Comparison of ENCODE assay signal across 23 cellular contexts in the genomic region with DNA sequence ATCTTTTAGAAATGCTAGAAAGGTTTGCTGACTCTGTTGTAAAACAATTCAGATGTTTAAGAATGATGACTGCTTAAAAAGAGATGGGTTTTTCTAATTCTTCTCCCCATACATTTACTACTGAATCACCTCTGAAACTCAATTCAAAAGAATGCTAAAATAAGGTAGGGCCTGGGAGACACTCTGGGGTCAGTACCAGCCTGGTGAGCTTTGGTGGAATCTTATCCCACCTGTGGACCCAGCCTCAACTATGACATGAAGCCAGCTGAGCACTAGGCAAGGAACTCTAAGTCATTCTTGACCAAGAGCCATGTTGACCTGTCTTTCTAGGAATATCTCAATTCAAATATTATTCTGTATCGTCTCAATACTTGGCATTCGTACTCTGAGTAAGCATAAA.
"Had no signal": no experiment of that assay in that cellular context is flagged by ENCODE, and none has a peak within 500 bp of the region (broad histone marks: within the 10 kb centered on the region; RNA-seq: fewer than 3 reads in every experiment).

No MANE protein-coding gene starts in this region.

- DNase-seq: activated CD4-positive, alpha-beta memory T cell treated with anti-CD3 and anti-CD28 coated beads for 36 hours; activated CD4-positive, alpha-beta T cell treated with anti-CD3 and anti-CD28 coated beads for 48 hours; activated CD8-positive, alpha-beta memory T cell treated with anti-CD3 and anti-CD28 coated beads, Interleukin-2, amount 10 ng/mL, durations not matched to agents 7 days and 5 days; activated effector memory CD4-positive, alpha-beta T cell treated with Interleukin-2 at 50 U/mL for 16 hours; activated T-cell treated with anti-CD3 and anti-CD28 coated beads for 4 hours; amniotic stem cell; colonic mucosa; dorsolateral prefrontal cortex; effector memory CD8-positive, alpha-beta T cell; esophagus squamous epithelium; gastrocnemius medialis; hippocampal formation; kidney glomerular epithelial cell; left lung; midbrain; posterior cingulate gyrus; right lobe of liver; stimulated activated CD4-positive, alpha-beta T cell treated with anti-CD3 and anti-CD28 coated beads, Interleukin-1b, Interleukin-23, amount 100 ng/mL, for 48 hours; stomach; T-helper 1 cell had no signal

- H3K27me3 Mint-ChIP-seq: activated CD4-positive, alpha-beta memory T cell treated with anti-CD3 and anti-CD28 coated beads for 36 hours; activated CD8-positive, alpha-beta memory T cell treated with anti-CD3 and anti-CD28 coated beads, Interleukin-2, amount 10 ng/mL, durations not matched to agents 7 days and 5 days; effector memory CD8-positive, alpha-beta T cell had no signal

- H3K4me3 Mint-ChIP-seq: activated CD4-positive, alpha-beta memory T cell treated with anti-CD3 and anti-CD28 coated beads for 36 hours; activated CD8-positive, alpha-beta memory T cell treated with anti-CD3 and anti-CD28 coated beads, Interleukin-2, amount 10 ng/mL, durations not matched to agents 7 days and 5 days; effector memory CD8-positive, alpha-beta T cell; neural crest cell; stimulated activated effector memory CD8-positive, alpha-beta T cell treated with anti-CD3 and anti-CD28 coated beads, Interleukin-12 subunit alpha, Interleukin-12 subunit beta, amount 100 ng/mL, for 72 hours had no signal

- H3K27ac Mint-ChIP-seq: activated CD4-positive, alpha-beta memory T cell treated with anti-CD3 and anti-CD28 coated beads for 36 hours; activated CD8-positive, alpha-beta memory T cell treated with anti-CD3 and anti-CD28 coated beads, Interleukin-2, amount 10 ng/mL, durations not matched to agents 7 days and 5 days; activated naive CD4-positive, alpha-beta T cell treated with anti-CD3 and anti-CD28 coated beads, Interleukin-2, amount 50 U/mL, for 72 hours; stimulated activated effector memory CD8-positive, alpha-beta T cell treated with anti-CD3 and anti-CD28 coated beads, Interleukin-12 subunit alpha, Interleukin-12 subunit beta, amount 100 ng/mL, for 72 hours had no signal

- ATAC-seq: activated CD8-positive, alpha-beta memory T cell treated with anti-CD3 and anti-CD28 coated beads, Interleukin-2, amount 10 ng/mL, durations not matched to agents 7 days and 5 days; activated naive CD4-positive, alpha-beta T cell treated with anti-CD3 and anti-CD28 coated beads, Interleukin-2, amount 50 U/mL, for 72 hours; effector memory CD8-positive, alpha-beta T cell; gastrocnemius medialis; left lung; right lobe of liver; stimulated activated effector memory CD8-positive, alpha-beta T cell treated with anti-CD3 and anti-CD28 coated beads, Interleukin-12 subunit alpha, Interleukin-12 subunit beta, amount 100 ng/mL, for 72 hours had no signal

- H3K9me3 Mint-ChIP-seq: activated CD4-positive, alpha-beta memory T cell treated with anti-CD3 and anti-CD28 coated beads for 36 hours; activated naive CD4-positive, alpha-beta T cell treated with anti-CD3 and anti-CD28 coated beads, Interleukin-2, amount 50 U/mL, for 72 hours; effector memory CD8-positive, alpha-beta T cell; neural crest cell; stimulated activated effector memory CD8-positive, alpha-beta T cell treated with anti-CD3 and anti-CD28 coated beads, Interleukin-12 subunit alpha, Interleukin-12 subunit beta, amount 100 ng/mL, for 72 hours had no signal
